Comparison of ENCODE assay signal across 8 cellular contexts in genomic region chr11:75140269-75141138, GRCh38. TPM values are rescaled to one million over a fixed set of nuclear protein-coding genes. Genes with fewer than 3 reads are reported as not detected.
DNase-seq lines count a peak whose midpoint lies in the region; TF ChIP-seq lines count a peak whose summit lies in the region.

No MANE protein-coding gene starts in this region.

- no peak overlapping the region for H3K4me3 Mint-ChIP-seq in MCF 10A (ENCODE audit: unreplicated experiment)

- H3K4me3 ChIP-seq in WERI-Rb-1 (ENCODE audit: low read depth, low read length), result no peak overlapping the region

- no peak overlapping the region for H3K27ac Mint-ChIP-seq in MCF 10A (ENCODE audit: low read depth, unreplicated experiment)

- intact Hi-C loops in MCF 10A (cut with micrococcal nuclease), result loop anchor here (1.0 to 5.0 kb wide), 2 partner anchors 117 to 213 kb away; no protein-coding TSS in a partner anchor

- H3K9me3 Mint-ChIP-seq in MCF 10A (ENCODE audit: unreplicated experiment), result no peaks in the 10 kb centered on the region

- BruUV-seq in MCF 10A (replicated peaks; lab: Mats Ljungman, UMichigan), result no TSS peak

- H3K36me3 ChIP-seq in WERI-Rb-1, result no peaks in the 10 kb centered on the region

- no peak overlapping the region for H3K27ac ChIP-seq in WERI-Rb-1

- CTCF ChIA-PET in GM10248 (lab: Yijun Ruan, JAX), result interaction anchor here (0.7 to 21.5 kb wide), 62 partner anchors 12 to 691 kb away, joined by 3 to 496 read pairs (median 6); partner anchors contain the start of genes SLCO2B1 and TPBGL
- CTCF ChIA-PET in MCF 10A (lab: Yijun Ruan, JAX), result interaction anchor here (0.5 to 11.3 kb wide), 48 partner anchors 8 to 1067 kb away, joined by 3 to 251 read pairs (median 4); partner anchors contain the start of gene SLCO2B1

- H3K36me3 Mint-ChIP-seq in MCF 10A (ENCODE audit: insufficient read depth, unreplicated experiment), result no peaks in the 10 kb centered on the region

- peaks cover 38% of the 10 kb centered on the region for H3K27me3 Mint-ChIP-seq in MCF 10A (ENCODE audit: insufficient read depth, unreplicated experiment)

- peak; percentile 92 for TF ChIP-seq CTCF in GM10248 (IDR thresholded peaks at IDR 0.05; ENCODE audit: control extremely low read depth, extremely low read depth, low read depth, missing control alignments)
- peak; percentile 98 for TF ChIP-seq CTCF in WERI-Rb-1 (IDR thresholded peaks at IDR 0.05; ENCODE audit: low read depth, low read length)
- peak; percentile 90 for TF ChIP-seq CTCF in MCF 10A (IDR thresholded peaks at IDR 0.05; ENCODE audit: unreplicated experiment)

- no peaks in the 10 kb centered on the region for H3K9me3 ChIP-seq in WERI-Rb-1 (ENCODE audit: severe bottlenecking)

- peak; percentile 84 for DNase-seq in GM10248 (ENCODE audit: extremely low spot score)
- DNase-seq in HT-29 (ENCODE audit: low spot score), result peak; percentile 73
- peak; percentile 72 for DNase-seq in WERI-Rb-1
- DNase-seq in MCF 10A (ENCODE audit: unreplicated experiment), result peak; percentile 54
- peak; percentile 53 for DNase-seq in kidney tubule cell (ENCODE audit: low spot score)
- peak; percentile 79 for DNase-seq in stimulated activated CD4-positive, alpha-beta T cell treated with anti-CD3 and anti-CD28 coated beads, Interleukin-4, amount 100 ng/mL, for 24 hours
- no peak for DNase-seq in NCI-H2171 (lab: John Stamatoyannopoulos, UW)
- DNase-seq in dedifferentiated amniotic fluid mesenchymal stem cell (ENCODE audit: extremely low spot score), result no peak

- POLR2A ChIA-PET in GM10248 (lab: Yijun Ruan, JAX), result interaction anchor here (1.3 kb wide), 1 partner anchor 64 kb away, joined by 3 read pairs; no protein-coding TSS in a partner anchor
- POLR2A ChIA-PET in MCF 10A (lab: Yijun Ruan, JAX), result interaction anchor here (0.9 to 1.1 kb wide), 2 partner anchors 64 to 108 kb away, joined by 3 to 4 read pairs; no protein-coding TSS in a partner anchor

- peaks cover 16% of the 10 kb centered on the region for H3K4me1 Mint-ChIP-seq in MCF 10A (ENCODE audit: insufficient read depth, unreplicated experiment)

- no peaks in the 10 kb centered on the region for H3K27me3 ChIP-seq in WERI-Rb-1 (ENCODE audit: insufficient read depth, low read depth, severe bottlenecking)

RNA-seq across cellular contexts. Expression of gene SLCO2B1, which starts 10.4 kb away (rescaled TPM):
- total RNA-seq in HT-29 (2014; rRNA removed; shearing (Covaris generic)), result 0.55 and 1.9 TPM in 2 replicates
- not detected in 2 replicates for total RNA-seq in MCF 10A (2022)

RNA-seq across cellular contexts. Expression of gene OR2AT4, which starts 43.8 kb away (rescaled TPM):
- total RNA-seq in HT-29 (2014; rRNA removed; shearing (Covaris generic)), result not detected in 2 replicates
- total RNA-seq in MCF 10A (2022), result not detected in 2 replicates

Comparison
In these comparisons a context has a peak if more than half of its experiments do, and no peak if none do; other contexts are left out.
1. DNase-seq: peak in GM10248 (single experiment), HT-29 (single experiment), WERI-Rb-1 (single experiment), MCF 10A (single experiment), kidney tubule cell (single experiment) and stimulated activated CD4-positive, alpha-beta T cell treated with anti-CD3 and anti-CD28 coated beads, Interleukin-4, amount 100 ng/mL, for 24 hours (single experiment); none in NCI-H2171 (single experiment) and dedifferentiated amniotic fluid mesenchymal stem cell (single experiment).
2. Peak in every context shown above with its lines, with median percentiles within 50 percentile points of each other: CTCF ChIP-seq.